ENCODE assay signal across 8 cellular contexts in genomic region chr1:39576016-39576657, GRCh38. TPM values are rescaled to one million over a fixed set of nuclear protein-coding genes. Genes with fewer than 3 reads are reported as not detected.
DNase-seq lines count a peak whose midpoint lies in the region; TF ChIP-seq lines count a peak whose summit lies in the region.

No MANE protein-coding gene starts in this region.

- no peak overlapping the region for H2BK20ac ChIP-seq in H9 (ENCODE audit: low read depth, low read length, poor library complexity, severe bottlenecking)

- no peak overlapping the region for H4K5ac ChIP-seq in H9 (ENCODE audit: insufficient read length, low read depth, low read length)

- H3K4me3 ChIP-seq in GM12864 (ENCODE audit: low read depth, low read length) (peak overlapping the region; percentile 67), fibroblast of the aortic adventitia (ENCODE audit: low read depth, low read length) (peak overlapping the region; percentile 84), neural progenitor cell (peak overlapping the region; percentile 100)

- peaks cover 26 to 27% of the 10 kb centered on the region in 2 experiments for H3K4me1 Mint-ChIP-seq in H9
- peaks cover 41% of the 10 kb centered on the region for H3K4me1 Mint-ChIP-seq in activated T-helper 1 cell treated with anti-CD3 and anti-CD28 coated beads, Interleukin-12 subunit alpha, Interleukin-12 subunit beta, Interleukin-2, Interleukin-4 antibody, amounts not matched to agents 30 ng/mL and 10 ng/mL and 1 ng/mL, durations not matched to agents 14 hours and 24 hours and 36 hours (ENCODE audit: low read depth)
- H3K4me1 Mint-ChIP-seq in neural progenitor cell = peaks cover 38% of the 10 kb centered on the region

- no peak overlapping the region; the same call in 1 of the 2 replicates for H3K4ac ChIP-seq in H9 (ENCODE audit: low read depth, low read length)

- H3K4me1 ChIP-seq in H9 (ENCODE audit: insufficient read depth, low read length) (peaks cover 3% of the 10 kb centered on the region), neural progenitor cell (peaks cover 20% of the 10 kb centered on the region)

- no peak overlapping the region; the same call in 1 of the 2 replicates for H2BK15ac ChIP-seq in H9 (ENCODE audit: low read depth, low read length)

- no peak overlapping the region for H2AK5ac ChIP-seq in H9 (ENCODE audit: insufficient read length, low read length)

- H3K23me2 ChIP-seq in H9 (ENCODE audit: insufficient read length, low read depth, low read length, poor library complexity, severe bottlenecking) = peaks cover 14% of the 10 kb centered on the region

- WGBS in H9 (ENCODE audit: extremely low coverage, insufficient read length, low lambda C conversion rate) = no CpG with 5 or more reads among the region's 87 CpGs

- H3K27me3 Mint-ChIP-seq in H9 (ENCODE audit: low read depth) = peaks cover 3% of the 10 kb centered on the region
- H3K27me3 Mint-ChIP-seq in activated T-helper 1 cell treated with anti-CD3 and anti-CD28 coated beads, Interleukin-12 subunit alpha, Interleukin-12 subunit beta, Interleukin-2, Interleukin-4 antibody, amounts not matched to agents 30 ng/mL and 10 ng/mL and 1 ng/mL, durations not matched to agents 14 hours and 24 hours and 36 hours (ENCODE audit: insufficient read depth) = no peaks in the 10 kb centered on the region
- H3K27me3 Mint-ChIP-seq in neural progenitor cell (ENCODE audit: insufficient read depth, low read depth) = peaks cover 6% of the 10 kb centered on the region

- peaks cover 32% of the 10 kb centered on the region; the same call in 1 of the 2 replicates for H3K79me2 ChIP-seq in H9 (ENCODE audit: insufficient read depth, low read length)
- H3K79me2 ChIP-seq in neural progenitor cell (ENCODE audit: low read depth) = peaks cover 56% of the 10 kb centered on the region

- H2AFZ ChIP-seq in H9 (ENCODE audit: low read length) = no peak overlapping the region
- H2AFZ ChIP-seq in neural progenitor cell (replicated peaks) = peak overlapping the region; percentile 31

- no peak overlapping the region for H2BK5ac ChIP-seq in H9 (ENCODE audit: insufficient read length, low read length)

- no peaks in the 10 kb centered on the region for H4K20me1 ChIP-seq in H9 (ENCODE audit: control insufficient read depth, insufficient read depth, insufficient read length)
- peaks cover 51% of the 10 kb centered on the region for H4K20me1 ChIP-seq in neural progenitor cell (ENCODE audit: low read depth)

- H3K4me2 ChIP-seq in H9 (ENCODE audit: insufficient read depth, insufficient read length, low read length) (peak overlapping the region; percentile 77), neural progenitor cell (peak overlapping the region; percentile 90)

- H3K56ac ChIP-seq in H9 (ENCODE audit: insufficient read length, low read depth, low read length) = no peak overlapping the region

- H3K4me3 Mint-ChIP-seq in H9 (peak overlapping the region; percentile 85 to 92), neural progenitor cell (peak overlapping the region; percentile 95)
- peak overlapping the region; percentile 93 for H3K4me3 Mint-ChIP-seq in activated T-helper 1 cell treated with anti-CD3 and anti-CD28 coated beads, Interleukin-12 subunit alpha, Interleukin-12 subunit beta, Interleukin-2, Interleukin-4 antibody, amounts not matched to agents 30 ng/mL and 10 ng/mL and 1 ng/mL, durations not matched to agents 14 hours and 24 hours and 36 hours

- peaks cover 4% of the 10 kb centered on the region for H3F3A ChIP-seq in neural progenitor cell (ENCODE audit: low read depth)

- no peak overlapping the region for H4K91ac ChIP-seq in H9 (ENCODE audit: insufficient read length, low read depth, low read length)

- no peak overlapping the region for H2BK12ac ChIP-seq in H9 (ENCODE audit: insufficient read length, low read depth, low read length)

- H2BK120ac ChIP-seq in H9 (ENCODE audit: low read depth, low read length, poor library complexity, severe bottlenecking) = peak overlapping the region; percentile 75

- H3K23ac ChIP-seq in H9 (ENCODE audit: insufficient read length, low read depth, low read length) = no peak overlapping the region

- no peak overlapping the region for H4K8ac ChIP-seq in H9 (replicated peaks; ENCODE audit: insufficient read length, low read depth, low read length)

- H3K79me1 ChIP-seq in H9 (ENCODE audit: insufficient read depth, low read depth, low read length, poor library complexity, severe bottlenecking) = no peaks in the 10 kb centered on the region

- H3K14ac ChIP-seq in H9 (ENCODE audit: insufficient read depth, low read length) = peak overlapping the region; percentile 92; the same call in 1 of the 2 replicates

- H3T11ph ChIP-seq in H9 (ENCODE audit: low read length) = no peak overlapping the region

- H3K27me3 ChIP-seq in H9 (ENCODE audit: insufficient read depth, low read length) (no peaks in the 10 kb centered on the region), neural progenitor cell (no peaks in the 10 kb centered on the region)

- peak overlapping the region; percentile 85 for H3K9ac ChIP-seq in H9 (ENCODE audit: extremely low read depth, insufficient read length, low read length)
- peak overlapping the region; percentile 91 for H3K9ac ChIP-seq in neural progenitor cell

- intact Hi-C loops in activated T-helper 1 cell treated with anti-CD3 and anti-CD28 coated beads, Interleukin-12 subunit alpha, Interleukin-12 subunit beta, Interleukin-2, Interleukin-4 antibody, amounts not matched to agents 30 ng/mL and 10 ng/mL and 1 ng/mL, durations not matched to agents 14 hours and 24 hours and 36 hours (cut with micrococcal nuclease) = loop anchor here (1.0 to 5.0 kb wide), 4 partner anchors 17 to 389 kb away; partner anchors contain the start of gene PPIE

- H3K18ac ChIP-seq in H9 (ENCODE audit: insufficient read length, low read depth, low read length) = peak overlapping the region; percentile 96

- no peak overlapping the region for H3K27ac ChIP-seq in H9 (ENCODE audit: insufficient read length, low read depth, low read length)
- no peak overlapping the region for H3K27ac ChIP-seq in neural progenitor cell

- H3K36me3 ChIP-seq in neural progenitor cell = no peaks in the 10 kb centered on the region

- DNase-seq in GM12864 (ENCODE audit: low read depth) (no peak), H9 (no peak), NCI-H1092 treated with DMSO at 0.1 percent for 48 hours (lab: John Stamatoyannopoulos, UW) (peak; percentile 67), fibroblast of the aortic adventitia (ENCODE audit: low read depth) (no peak), neural progenitor cell (ENCODE audit: low spot score) (peak; percentile 76), NCI-H187 (lab: John Stamatoyannopoulos, UW) (no peak), SK-N-DZ (ENCODE audit: low spot score) (no peak)
- peak; percentile 29 for DNase-seq in activated T-helper 1 cell treated with anti-CD3 and anti-CD28 coated beads, Interleukin-12 subunit alpha, Interleukin-12 subunit beta, Interleukin-2, Interleukin-4 antibody, amounts not matched to agents 30 ng/mL and 10 ng/mL and 1 ng/mL, durations not matched to agents 14 hours and 24 hours and 36 hours (ENCODE audit: low spot score)

- H3K36me3 Mint-ChIP-seq in H9 (ENCODE audit: insufficient read depth in 1 of 3, low read depth in 3 of 3) = peaks cover 33 to 45% (median 39%) of the 10 kb centered on the region in 3 experiments
- H3K36me3 Mint-ChIP-seq in activated T-helper 1 cell treated with anti-CD3 and anti-CD28 coated beads, Interleukin-12 subunit alpha, Interleukin-12 subunit beta, Interleukin-2, Interleukin-4 antibody, amounts not matched to agents 30 ng/mL and 10 ng/mL and 1 ng/mL, durations not matched to agents 14 hours and 24 hours and 36 hours (ENCODE audit: low read depth) = peaks cover 40% of the 10 kb centered on the region
- peaks cover 31% of the 10 kb centered on the region for H3K36me3 Mint-ChIP-seq in neural progenitor cell

- H3K27ac Mint-ChIP-seq in H9 (peak overlapping the region in 1 of 3 experiments; percentile 86; a peak in 1 of 7 replicates), neural progenitor cell (peak overlapping the region; percentile 89)
- H3K27ac Mint-ChIP-seq in activated T-helper 1 cell treated with anti-CD3 and anti-CD28 coated beads, Interleukin-12 subunit alpha, Interleukin-12 subunit beta, Interleukin-2, Interleukin-4 antibody, amounts not matched to agents 30 ng/mL and 10 ng/mL and 1 ng/mL, durations not matched to agents 14 hours and 24 hours and 36 hours = peak overlapping the region; percentile 91

- H3K9me3 ChIP-seq in H9 (ENCODE audit: control insufficient read depth, low read depth, low read length) = no peaks in the 10 kb centered on the region
- H3K9me3 ChIP-seq in neural progenitor cell (ENCODE audit: low read depth) = no peaks in the 10 kb centered on the region

- H3K9me3 Mint-ChIP-seq in H9 (no peaks in the 10 kb centered on the region), neural progenitor cell (no peaks in the 10 kb centered on the region)
- no peaks in the 10 kb centered on the region for H3K9me3 Mint-ChIP-seq in activated T-helper 1 cell treated with anti-CD3 and anti-CD28 coated beads, Interleukin-12 subunit alpha, Interleukin-12 subunit beta, Interleukin-2, Interleukin-4 antibody, amounts not matched to agents 30 ng/mL and 10 ng/mL and 1 ng/mL, durations not matched to agents 14 hours and 24 hours and 36 hours

- TF ChIP-seq CTCF in GM12864 (IDR thresholded peaks at IDR 0.05; ENCODE audit: low read depth, low read length, missing control alignments) = no peak
- TF ChIP-seq CTCF in H9 (conservative IDR thresholded peaks at IDR 0.05) = no peak
- TF ChIP-seq CTCF in fibroblast of the aortic adventitia (IDR thresholded peaks at IDR 0.05; ENCODE audit: insufficient read depth, low read length) = no peak
- TF ChIP-seq CTCF in neural progenitor cell (IDR thresholded peaks at IDR 0.05) = no peak

RNA-seq across cellular contexts. Expression of gene PABPC4, which starts 0.5 kb away (rescaled TPM):
- 368 and 377 TPM in 2 replicates for total RNA-seq in H9 (2021)
- 343 and 347 TPM in 2 replicates for total RNA-seq in activated T-helper 1 cell treated with anti-CD3 and anti-CD28 coated beads, Interleukin-12 subunit alpha, Interleukin-12 subunit beta, Interleukin-2, Interleukin-4 antibody, amounts not matched to agents 30 ng/mL and 10 ng/mL and 1 ng/mL, durations not matched to agents 14 hours and 24 hours and 36 hours
- total RNA-seq in fibroblast of the aortic adventitia (ENCODE audit: low replicate concordance) = 139 and 422 TPM in 2 replicates
- 123 and 243 TPM in 2 replicates for total RNA-seq in neural progenitor cell (ENCODE audit: low replicate concordance)
- 77.2 and 94.8 TPM in 2 replicates for polyA plus RNA-seq in SK-N-DZ (2014; cell fraction: cytosol; rRNA removed)
- 230 and 407 TPM in 2 replicates for polyA plus RNA-seq in SK-N-DZ (2014; cell fraction: nucleus; rRNA removed)

Comparison
In these comparisons a context has a peak if more than half of its experiments do, and no peak if none do; other contexts are left out.
1. DNase-seq: peak in NCI-H1092 treated with DMSO at 0.1 percent for 48 hours (single experiment), activated T-helper 1 cell treated with anti-CD3 and anti-CD28 coated beads, Interleukin-12 subunit alpha, Interleukin-12 subunit beta, Interleukin-2, Interleukin-4 antibody, amounts not matched to agents 30 ng/mL and 10 ng/mL and 1 ng/mL, durations not matched to agents 14 hours and 24 hours and 36 hours (single experiment) and neural progenitor cell (single experiment); none in GM12864 (single experiment), H9 (single experiment), fibroblast of the aortic adventitia (single experiment), NCI-H187 (0 of 2) and SK-N-DZ (single experiment).
2. Peak in every context shown above with its lines, with median percentiles within 50 percentile points of each other: H3K4me3 ChIP-seq and H3K4me3 Mint-ChIP-seq.